In genomic region chr10:15860692-15861201, GRCh38 we compare ENCODE assay signal across 1 cellular context.
TF ChIP-seq lines count a peak whose summit lies in the region.

No MANE protein-coding gene starts in this region.

TF ChIP-seq in H1, 55 proteins besides CTCF, POLR2A, EP300 and RAD21 (continued from another document):
- TF ChIP-seq TCF12 (IDR thresholded peaks at IDR 0.05; ENCODE audit: low read depth, low read length): no peak
- no peak for TF ChIP-seq BACH1 (IDR thresholded peaks at IDR 0.05; ENCODE audit: low read length)
- TF ChIP-seq SP4 (IDR thresholded peaks at IDR 0.05; ENCODE audit: low read length): no peak
- TF ChIP-seq ZNF274 (IDR thresholded peaks at IDR 0.05; ENCODE audit: borderline replicate concordance, extremely low read depth, low read length): no peak
- no peak for TF ChIP-seq SRF (IDR thresholded peaks at IDR 0.05; ENCODE audit: low read depth, low read length)
- no peak for TF ChIP-seq POLR2AphosphoS5 (IDR thresholded peaks at IDR 0.05; ENCODE audit: low read depth, low read length)
- no peak for TF ChIP-seq ATF2 (IDR thresholded peaks at IDR 0.05; ENCODE audit: low read length)
- TF ChIP-seq CHD7 (IDR thresholded peaks at IDR 0.05; ENCODE audit: insufficient replicate concordance, low read length): no peak
- TF ChIP-seq YY1 (IDR thresholded peaks at IDR 0.05; ENCODE audit: low read depth, low read length): no peak
- no peak for TF ChIP-seq RFX5 (IDR thresholded peaks at IDR 0.05; ENCODE audit: borderline replicate concordance, low read depth, low read length)
- no peak for TF ChIP-seq HDAC6 (IDR thresholded peaks at IDR 0.05; ENCODE audit: low read depth, low read length)
- TF ChIP-seq BCL11A (IDR thresholded peaks at IDR 0.05; ENCODE audit: low read depth in 2 of 2, low read length in 2 of 2): no peak
- no peak for TF ChIP-seq CTBP2 (IDR thresholded peaks at IDR 0.05; ENCODE audit: borderline replicate concordance, insufficient read depth, insufficient read length, low read length)
- no peak for TF ChIP-seq RNF2 (IDR thresholded peaks at IDR 0.05; ENCODE audit: borderline replicate concordance, low read depth, low read length, missing control alignments, poor library complexity, severe bottlenecking)
